ENCODE assay signal across 18 cellular contexts in the genomic region with DNA sequence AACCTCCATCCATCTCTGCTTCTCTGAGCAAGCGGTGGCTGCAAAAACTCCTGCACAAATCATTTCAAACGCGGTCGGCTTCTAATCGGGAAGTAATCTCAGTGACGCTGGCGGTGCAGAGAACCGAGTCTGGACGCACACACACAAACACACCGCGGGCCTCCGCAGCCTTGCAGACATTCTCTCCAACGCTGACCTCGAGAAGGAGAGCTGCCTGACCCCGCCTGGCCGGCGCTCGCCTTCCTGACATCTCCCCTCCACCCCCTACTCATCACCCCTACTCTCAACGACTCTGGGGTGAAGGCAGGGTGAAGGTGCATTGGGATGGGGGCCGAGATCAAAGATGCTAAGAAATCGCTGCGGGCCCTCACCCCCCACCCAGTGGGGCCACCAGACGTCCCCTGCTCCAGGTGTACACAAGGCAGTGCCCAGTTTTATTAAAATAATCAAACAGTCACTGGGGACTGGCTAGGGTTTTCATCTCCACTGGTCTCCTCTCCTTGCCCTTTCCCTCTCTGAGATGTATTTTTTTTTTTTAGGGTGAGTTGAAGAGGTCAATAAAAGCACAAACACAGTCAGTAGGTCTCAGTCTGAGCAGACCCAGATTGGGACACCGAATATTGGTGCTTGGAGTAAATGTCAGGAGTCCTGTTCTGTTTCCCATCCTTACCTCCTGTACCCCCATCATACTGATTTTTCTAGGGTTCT. TPM values are rescaled to one million over a fixed set of nuclear protein-coding genes. Genes with fewer than 3 reads are reported as not detected.
DNase-seq lines count a peak whose midpoint lies in the region; ATAC-seq and TF ChIP-seq lines count a peak whose summit lies in the region.
"Had no signal": no experiment of that assay in that cellular context is flagged by ENCODE, and none has a peak within 500 bp of the region (broad histone marks: within the 10 kb centered on the region; RNA-seq: fewer than 3 reads in every experiment).

No MANE protein-coding gene starts in this region.

- no peak for ATAC-seq in body of pancreas
- ATAC-seq: stimulated activated effector memory CD8-positive, alpha-beta T cell treated with anti-CD3 and anti-CD28 coated beads, Interleukin-12 subunit alpha, Interleukin-12 subunit beta, amount 100 ng/mL, for 72 hours had no signal

- intact Hi-C loops in body of pancreas (cut with DNase I), result no loop called here

- no peak overlapping the region for H3K4ac ChIP-seq in mesenchymal stem cell (ENCODE audit: low read depth in 1 of 2, low read length in 2 of 2)

- peaks cover 0 to 3% of the 10 kb centered on the region in 2 experiments for H3K36me3 ChIP-seq in mesenchymal stem cell (ENCODE audit: control insufficient read depth in 1 of 2, insufficient read depth in 2 of 2, low read depth in 1 of 2, low read length in 2 of 2)
- H3K36me3 ChIP-seq in body of pancreas (replicated peaks in 1 of 2; ENCODE audit: insufficient read depth in 1 of 2, low read depth in 2 of 2), result no peaks in the 10 kb centered on the region
- H3K36me3 ChIP-seq: uterus had no signal

- WGBS in mesenchymal stem cell, result 8% methylated on average over 15 of the region's 24 CpGs
- WGBS in body of pancreas, 2 donors, result 2 to 3% methylated on average over 24 of the region's 24 CpGs

- H3K23ac ChIP-seq in mesenchymal stem cell (ENCODE audit: low read length in 2 of 2), result no peak overlapping the region

- H3K27ac ChIP-seq in mesenchymal stem cell (ENCODE audit: low read length, poor library complexity, severe bottlenecking) (no peak overlapping the region), body of pancreas (no peak overlapping the region)
- H3K27ac ChIP-seq: KMS-11, uterus had no signal

- H4K8ac ChIP-seq in mesenchymal stem cell (ENCODE audit: low read length), result no peak overlapping the region

- peaks cover 10% of the 10 kb centered on the region for H3K4me1 ChIP-seq in mesenchymal stem cell (ENCODE audit: control insufficient read depth, insufficient read depth, low read depth, low read length)
- peaks cover 22% of the 10 kb centered on the region for H3K4me1 ChIP-seq in body of pancreas

- DNase-seq in Daoy (ENCODE audit: low read depth) (peak; percentile 53), GM20000 (ENCODE audit: low spot score) (peak; percentile 25), endothelial cell (ENCODE audit: low spot score) (no peak), mesenchymal stem cell (no peak), NCI-H1105 (lab: John Stamatoyannopoulos, UW) (no peak), body of pancreas (no peak)
- DNase-seq in stimulated activated CD4-positive, alpha-beta T cell treated with anti-CD3 and anti-CD28 coated beads, Interleukin-2, amount 100 ng/mL, for 48 hours, result no peak
- DNase-seq: activated CD4-positive, alpha-beta T cell treated with anti-CD3 and anti-CD28 coated beads, Interleukin-2, amount 10 ng/mL, durations not matched to agents 7 days and 5 days; DND-41; effector CD4-positive, alpha-beta T cell; NCI-H526; stimulated activated CD4-positive, alpha-beta T cell treated with anti-CD3 and anti-CD28 coated beads, Interleukin-4, amount 100 ng/mL, for 4 hours; uterus had no signal

- H2BK120ac ChIP-seq in mesenchymal stem cell (ENCODE audit: low read depth, low read length), result no peak overlapping the region

- H3K27ac Mint-ChIP-seq in endothelial cell (ENCODE audit: unreplicated experiment), result no peak overlapping the region
- H3K27ac Mint-ChIP-seq: activated T-helper 2 cell treated with anti-CD3 and anti-CD28 coated beads, Interferon-gamma antibody, Interleukin-2, Interleukin-4, amounts not matched to agents 10 μg/mL and 5 μg/mL and 100 μg/mL, durations not matched to agents 14 hours and 24 hours and 36 hours; CD14-positive monocyte; stimulated activated effector memory CD8-positive, alpha-beta T cell treated with anti-CD3 and anti-CD28 coated beads, Interleukin-12 subunit alpha, Interleukin-12 subunit beta, amount 100 ng/mL, for 72 hours had no signal

- H2BK5ac ChIP-seq in mesenchymal stem cell (ENCODE audit: low read depth, low read length, poor library complexity, severe bottlenecking), result no peak overlapping the region

- peaks cover 48% of the 10 kb centered on the region for H3K27me3 Mint-ChIP-seq in endothelial cell (ENCODE audit: unreplicated experiment)

- H3K9me3 ChIP-seq in mesenchymal stem cell (ENCODE audit: control insufficient read depth, low read length) (no peaks in the 10 kb centered on the region), body of pancreas (no peaks in the 10 kb centered on the region)
- H3K9me3 ChIP-seq: uterus had no signal

- H3K9me3 Mint-ChIP-seq in endothelial cell (ENCODE audit: unreplicated experiment), result no peaks in the 10 kb centered on the region
- H3K9me3 Mint-ChIP-seq: activated CD4-positive, alpha-beta T cell treated with anti-CD3 and anti-CD28 coated beads, Interleukin-2, amount 10 ng/mL, durations not matched to agents 7 days and 5 days; activated T-helper 2 cell treated with anti-CD3 and anti-CD28 coated beads, Interferon-gamma antibody, Interleukin-2, Interleukin-4, amounts not matched to agents 10 μg/mL and 5 μg/mL and 100 μg/mL, durations not matched to agents 14 hours and 24 hours and 36 hours; stimulated activated effector memory CD8-positive, alpha-beta T cell treated with anti-CD3 and anti-CD28 coated beads, Interleukin-12 subunit alpha, Interleukin-12 subunit beta, amount 100 ng/mL, for 72 hours had no signal

- H2AK5ac ChIP-seq in mesenchymal stem cell (ENCODE audit: low read length, severe bottlenecking), result no peak overlapping the region

- no peak overlapping the region for H3K18ac ChIP-seq in mesenchymal stem cell (ENCODE audit: low read depth in 1 of 2, low read length in 2 of 2)

- no peak overlapping the region for H2AFZ ChIP-seq in mesenchymal stem cell (ENCODE audit: low read depth, low read length)

- H3K27me3 ChIP-seq in mesenchymal stem cell (ENCODE audit: control insufficient read depth in 1 of 2, insufficient read depth in 1 of 2, low read length in 2 of 2) (peaks cover 3 to 100% of the 10 kb centered on the region in 2 experiments), body of pancreas (peaks cover 0 to 51% of the 10 kb centered on the region in 2 donors)

- H3K4me3 Mint-ChIP-seq in endothelial cell (ENCODE audit: unreplicated experiment), result peak overlapping the region; percentile 57
- H3K4me3 Mint-ChIP-seq: activated CD4-positive, alpha-beta T cell treated with anti-CD3 and anti-CD28 coated beads, Interleukin-2, amount 10 ng/mL, durations not matched to agents 7 days and 5 days; stimulated activated effector memory CD8-positive, alpha-beta T cell treated with anti-CD3 and anti-CD28 coated beads, Interleukin-12 subunit alpha, Interleukin-12 subunit beta, amount 100 ng/mL, for 72 hours had no signal

- no peak overlapping the region for H3K14ac ChIP-seq in mesenchymal stem cell (ENCODE audit: low read length in 2 of 2)

- peak overlapping the region in 1 of 2 experiments; percentile 88 for H3K4me3 ChIP-seq in mesenchymal stem cell (ENCODE audit: insufficient read depth in 1 of 2, low read depth in 1 of 2, low read length in 2 of 2)
- no peak overlapping the region for H3K4me3 ChIP-seq in body of pancreas
- H3K4me3 ChIP-seq: uterus had no signal

- H3K9ac ChIP-seq in mesenchymal stem cell (ENCODE audit: low read length), result peak overlapping the region; percentile 93
- H3K9ac ChIP-seq: KMS-11 had no signal

- H3K36me3 Mint-ChIP-seq in endothelial cell (ENCODE audit: low read depth, unreplicated experiment), result no peaks in the 10 kb centered on the region
- H3K36me3 Mint-ChIP-seq: stimulated activated effector memory CD8-positive, alpha-beta T cell treated with anti-CD3 and anti-CD28 coated beads, Interleukin-12 subunit alpha, Interleukin-12 subunit beta, amount 100 ng/mL, for 72 hours had no signal

- H2BK15ac ChIP-seq in mesenchymal stem cell (ENCODE audit: low read depth, poor library complexity, severe bottlenecking), result no peak overlapping the region

- no peak overlapping the region for H3K4me2 ChIP-seq in mesenchymal stem cell (ENCODE audit: low read length, poor library complexity, severe bottlenecking)
- H3K4me2 ChIP-seq: KMS-11 had no signal

- H3K79me1 ChIP-seq in mesenchymal stem cell (replicated peaks; ENCODE audit: low read length, poor library complexity, severe bottlenecking), result no peaks in the 10 kb centered on the region

- no peak overlapping the region for H4K91ac ChIP-seq in mesenchymal stem cell (ENCODE audit: low read length)

- TF ChIP-seq CTCF in GM20000 (IDR thresholded peaks at IDR 0.05; ENCODE audit: extremely low read depth, missing control alignments) (no peak), endothelial cell (IDR thresholded peaks at IDR 0.05; ENCODE audit: unreplicated experiment) (no peak), body of pancreas (IDR thresholded peaks at IDR 0.05) (no peak)

- no peak overlapping the region for H2BK12ac ChIP-seq in mesenchymal stem cell (ENCODE audit: low read length in 2 of 2)

- TF ChIP-seq POLR2A in body of pancreas (IDR thresholded peaks at IDR 0.05), result no peak

- peaks cover 33% of the 10 kb centered on the region for H3K4me1 Mint-ChIP-seq in endothelial cell (ENCODE audit: unreplicated experiment)

RNA-seq across cellular contexts. Expression of gene TBX5, which starts 0.5 kb away (rescaled TPM):
- 2.9 and 4.5 TPM in 2 replicates for total RNA-seq in Daoy (2014; rRNA removed; shearing (Covaris generic))
- total RNA-seq in endothelial cell (ENCODE audit: unreplicated experiment), result 0.38 TPM
- polyA plus RNA-seq in mesenchymal stem cell (2013, experiment 1 of 2), result not detected
- not detected for polyA plus RNA-seq in mesenchymal stem cell (2013, experiment 2 of 2)
- not detected for total RNA-seq in body of pancreas
- total RNA-seq: activated CD4-positive, alpha-beta T cell treated with anti-CD3 and anti-CD28 coated beads, Interleukin-2, amount 10 ng/mL, durations not matched to agents 7 days and 5 days; activated T-helper 2 cell treated with anti-CD3 and anti-CD28 coated beads, Interferon-gamma antibody, Interleukin-2, Interleukin-4, amounts not matched to agents 10 μg/mL and 5 μg/mL and 100 μg/mL, durations not matched to agents 14 hours and 24 hours and 36 hours; T-helper 2 cell treated with Interferon-gamma antibody and Interleukin-4, amounts not matched to agents 100 ng/mL and 5 ng/mL, for 36 hours; uterus had no signal
- polyA plus RNA-seq: CD14-positive monocyte had no signal

Comparison
In these comparisons a context has a peak if more than half of its experiments do, and no peak if none do; other contexts are left out.
1. DNase-seq: peak in Daoy (single experiment) and GM20000 (single experiment); none in endothelial cell (single experiment), mesenchymal stem cell (single experiment), NCI-H1105 (single experiment), stimulated activated CD4-positive, alpha-beta T cell treated with anti-CD3 and anti-CD28 coated beads, Interleukin-2, amount 100 ng/mL, for 48 hours (0 of 2) and body of pancreas (0 of 4).